In the genomic region with DNA sequence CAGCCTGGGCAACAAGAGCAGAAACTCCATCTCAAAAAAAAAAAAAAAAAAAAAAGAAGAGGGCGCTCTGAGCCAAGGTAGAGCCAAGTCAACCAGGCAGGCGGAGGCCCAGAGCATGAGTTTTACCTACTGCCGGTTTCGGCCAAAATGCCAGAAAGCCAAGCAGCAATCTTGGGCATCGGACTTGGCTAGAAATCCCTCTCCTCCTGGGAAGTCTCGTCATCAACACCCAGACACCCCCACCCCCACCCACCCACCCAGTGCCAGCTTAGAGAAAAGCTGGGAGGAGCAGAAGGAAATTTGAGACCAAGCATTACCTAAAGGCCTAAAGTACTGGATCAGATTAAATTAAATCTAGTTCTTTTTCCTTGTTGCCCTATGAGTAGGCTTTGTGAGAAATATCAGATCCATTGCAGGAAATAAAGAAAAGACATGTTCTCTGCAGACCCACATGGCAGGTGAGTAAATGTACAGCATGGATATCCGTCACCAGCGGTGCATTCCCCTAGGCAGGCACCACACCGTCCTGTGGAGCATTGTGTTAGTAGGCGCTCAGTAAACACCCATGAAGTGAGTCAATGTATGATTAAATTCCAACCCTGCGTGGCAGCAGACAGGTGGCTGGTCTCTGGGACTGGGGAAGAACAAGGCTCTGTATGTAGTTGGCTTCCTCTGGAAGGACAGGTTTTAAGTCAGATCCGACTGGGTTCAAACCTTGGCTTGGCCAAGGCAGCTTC, we compare ENCODE assay signal across 1 cellular context.
TF ChIP-seq lines count a peak whose summit lies in the region.

No MANE protein-coding gene starts in this region.

TF ChIP-seq in HepG2, 621 proteins besides CTCF, POLR2A, EP300 and RAD21 (continued from another document and continues in another):
- TF ChIP-seq, protein P1, sequence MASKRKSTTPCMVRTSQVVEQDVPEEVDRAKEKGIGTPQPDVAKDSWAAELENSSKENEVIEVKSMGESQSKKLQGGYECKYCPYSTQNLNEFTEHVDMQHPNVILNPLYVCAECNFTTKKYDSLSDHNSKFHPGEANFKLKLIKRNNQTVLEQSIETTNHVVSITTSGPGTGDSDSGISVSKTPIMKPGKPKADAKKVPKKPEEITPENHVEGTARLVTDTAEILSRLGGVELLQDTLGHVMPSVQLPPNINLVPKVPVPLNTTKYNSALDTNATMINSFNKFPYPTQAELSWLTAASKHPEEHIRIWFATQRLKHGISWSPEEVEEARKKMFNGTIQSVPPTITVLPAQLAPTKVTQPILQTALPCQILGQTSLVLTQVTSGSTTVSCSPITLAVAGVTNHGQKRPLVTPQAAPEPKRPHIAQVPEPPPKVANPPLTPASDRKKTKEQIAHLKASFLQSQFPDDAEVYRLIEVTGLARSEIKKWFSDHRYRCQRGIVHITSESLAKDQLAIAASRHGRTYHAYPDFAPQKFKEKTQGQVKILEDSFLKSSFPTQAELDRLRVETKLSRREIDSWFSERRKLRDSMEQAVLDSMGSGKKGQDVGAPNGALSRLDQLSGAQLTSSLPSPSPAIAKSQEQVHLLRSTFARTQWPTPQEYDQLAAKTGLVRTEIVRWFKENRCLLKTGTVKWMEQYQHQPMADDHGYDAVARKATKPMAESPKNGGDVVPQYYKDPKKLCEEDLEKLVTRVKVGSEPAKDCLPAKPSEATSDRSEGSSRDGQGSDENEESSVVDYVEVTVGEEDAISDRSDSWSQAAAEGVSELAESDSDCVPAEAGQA (IDR thresholded peaks at IDR 0.05; ENCODE audit: low read depth) = no peak
- TF ChIP-seq, protein P1 (CRISPR knock-in tag; IDR thresholded peaks at IDR 0.05; ENCODE audit: borderline replicate concordance) = no peak
- TF ChIP-seq ZNF292 (CRISPR knock-in tag; IDR thresholded peaks at IDR 0.05; ENCODE audit: borderline replicate concordance, low read depth) = 0 out of 2 replicates have a peak, but pooled peaks have one; percentile 20
- TF ChIP-seq XBP1 (CRISPR knock-in tag; IDR thresholded peaks at IDR 0.05) = no peak
- no peak for TF ChIP-seq ZNF367 (CRISPR knock-in tag; IDR thresholded peaks at IDR 0.05; ENCODE audit: borderline replicate concordance)
- TF ChIP-seq, protein P2, sequence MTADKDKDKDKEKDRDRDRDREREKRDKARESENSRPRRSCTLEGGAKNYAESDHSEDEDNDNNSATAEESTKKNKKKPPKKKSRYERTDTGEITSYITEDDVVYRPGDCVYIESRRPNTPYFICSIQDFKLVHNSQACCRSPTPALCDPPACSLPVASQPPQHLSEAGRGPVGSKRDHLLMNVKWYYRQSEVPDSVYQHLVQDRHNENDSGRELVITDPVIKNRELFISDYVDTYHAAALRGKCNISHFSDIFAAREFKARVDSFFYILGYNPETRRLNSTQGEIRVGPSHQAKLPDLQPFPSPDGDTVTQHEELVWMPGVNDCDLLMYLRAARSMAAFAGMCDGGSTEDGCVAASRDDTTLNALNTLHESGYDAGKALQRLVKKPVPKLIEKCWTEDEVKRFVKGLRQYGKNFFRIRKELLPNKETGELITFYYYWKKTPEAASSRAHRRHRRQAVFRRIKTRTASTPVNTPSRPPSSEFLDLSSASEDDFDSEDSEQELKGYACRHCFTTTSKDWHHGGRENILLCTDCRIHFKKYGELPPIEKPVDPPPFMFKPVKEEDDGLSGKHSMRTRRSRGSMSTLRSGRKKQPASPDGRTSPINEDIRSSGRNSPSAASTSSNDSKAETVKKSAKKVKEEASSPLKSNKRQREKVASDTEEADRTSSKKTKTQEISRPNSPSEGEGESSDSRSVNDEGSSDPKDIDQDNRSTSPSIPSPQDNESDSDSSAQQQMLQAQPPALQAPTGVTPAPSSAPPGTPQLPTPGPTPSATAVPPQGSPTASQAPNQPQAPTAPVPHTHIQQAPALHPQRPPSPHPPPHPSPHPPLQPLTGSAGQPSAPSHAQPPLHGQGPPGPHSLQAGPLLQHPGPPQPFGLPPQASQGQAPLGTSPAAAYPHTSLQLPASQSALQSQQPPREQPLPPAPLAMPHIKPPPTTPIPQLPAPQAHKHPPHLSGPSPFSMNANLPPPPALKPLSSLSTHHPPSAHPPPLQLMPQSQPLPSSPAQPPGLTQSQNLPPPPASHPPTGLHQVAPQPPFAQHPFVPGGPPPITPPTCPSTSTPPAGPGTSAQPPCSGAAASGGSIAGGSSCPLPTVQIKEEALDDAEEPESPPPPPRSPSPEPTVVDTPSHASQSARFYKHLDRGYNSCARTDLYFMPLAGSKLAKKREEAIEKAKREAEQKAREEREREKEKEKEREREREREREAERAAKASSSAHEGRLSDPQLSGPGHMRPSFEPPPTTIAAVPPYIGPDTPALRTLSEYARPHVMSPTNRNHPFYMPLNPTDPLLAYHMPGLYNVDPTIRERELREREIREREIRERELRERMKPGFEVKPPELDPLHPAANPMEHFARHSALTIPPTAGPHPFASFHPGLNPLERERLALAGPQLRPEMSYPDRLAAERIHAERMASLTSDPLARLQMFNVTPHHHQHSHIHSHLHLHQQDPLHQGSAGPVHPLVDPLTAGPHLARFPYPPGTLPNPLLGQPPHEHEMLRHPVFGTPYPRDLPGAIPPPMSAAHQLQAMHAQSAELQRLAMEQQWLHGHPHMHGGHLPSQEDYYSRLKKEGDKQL (CRISPR knock-in tag; IDR thresholded peaks at IDR 0.05; ENCODE audit: low read depth) = no peak
- TF ChIP-seq KDM3A (CRISPR knock-in tag; IDR thresholded peaks at IDR 0.05; ENCODE audit: low read depth) = no peak
- no peak for TF ChIP-seq ZNF780A (CRISPR knock-in tag; IDR thresholded peaks at IDR 0.05)
- TF ChIP-seq ZNF317 (CRISPR knock-in tag; IDR thresholded peaks at IDR 0.05) = no peak
- no peak for TF ChIP-seq THAP11 (CRISPR knock-in tag; IDR thresholded peaks at IDR 0.05)
- TF ChIP-seq NFE2 (CRISPR knock-in tag; IDR thresholded peaks at IDR 0.05) = no peak
- no peak for TF ChIP-seq REL (CRISPR knock-in tag; conservative IDR thresholded peaks at IDR 0.05)
- no peak for TF ChIP-seq ZNF891 (CRISPR knock-in tag; IDR thresholded peaks at IDR 0.05)
- peak; percentile 82 for TF ChIP-seq GATAD2A (CRISPR knock-in tag; IDR thresholded peaks at IDR 0.05)
- TF ChIP-seq HOXA5 (CRISPR knock-in tag; IDR thresholded peaks at IDR 0.05) = no peak
- TF ChIP-seq NR2F6 (IDR thresholded peaks at IDR 0.05) = no peak
- peak; percentile 55; the same call in 1 of the 2 replicates for TF ChIP-seq NR2F6 (CRISPR knock-in tag; IDR thresholded peaks at IDR 0.05)
- TF ChIP-seq, protein P3, sequence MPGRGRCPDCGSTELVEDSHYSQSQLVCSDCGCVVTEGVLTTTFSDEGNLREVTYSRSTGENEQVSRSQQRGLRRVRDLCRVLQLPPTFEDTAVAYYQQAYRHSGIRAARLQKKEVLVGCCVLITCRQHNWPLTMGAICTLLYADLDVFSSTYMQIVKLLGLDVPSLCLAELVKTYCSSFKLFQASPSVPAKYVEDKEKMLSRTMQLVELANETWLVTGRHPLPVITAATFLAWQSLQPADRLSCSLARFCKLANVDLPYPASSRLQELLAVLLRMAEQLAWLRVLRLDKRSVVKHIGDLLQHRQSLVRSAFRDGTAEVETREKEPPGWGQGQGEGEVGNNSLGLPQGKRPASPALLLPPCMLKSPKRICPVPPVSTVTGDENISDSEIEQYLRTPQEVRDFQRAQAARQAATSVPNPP (CRISPR knock-in tag; IDR thresholded peaks at IDR 0.05) = no peak
- TF ChIP-seq, protein P4, sequence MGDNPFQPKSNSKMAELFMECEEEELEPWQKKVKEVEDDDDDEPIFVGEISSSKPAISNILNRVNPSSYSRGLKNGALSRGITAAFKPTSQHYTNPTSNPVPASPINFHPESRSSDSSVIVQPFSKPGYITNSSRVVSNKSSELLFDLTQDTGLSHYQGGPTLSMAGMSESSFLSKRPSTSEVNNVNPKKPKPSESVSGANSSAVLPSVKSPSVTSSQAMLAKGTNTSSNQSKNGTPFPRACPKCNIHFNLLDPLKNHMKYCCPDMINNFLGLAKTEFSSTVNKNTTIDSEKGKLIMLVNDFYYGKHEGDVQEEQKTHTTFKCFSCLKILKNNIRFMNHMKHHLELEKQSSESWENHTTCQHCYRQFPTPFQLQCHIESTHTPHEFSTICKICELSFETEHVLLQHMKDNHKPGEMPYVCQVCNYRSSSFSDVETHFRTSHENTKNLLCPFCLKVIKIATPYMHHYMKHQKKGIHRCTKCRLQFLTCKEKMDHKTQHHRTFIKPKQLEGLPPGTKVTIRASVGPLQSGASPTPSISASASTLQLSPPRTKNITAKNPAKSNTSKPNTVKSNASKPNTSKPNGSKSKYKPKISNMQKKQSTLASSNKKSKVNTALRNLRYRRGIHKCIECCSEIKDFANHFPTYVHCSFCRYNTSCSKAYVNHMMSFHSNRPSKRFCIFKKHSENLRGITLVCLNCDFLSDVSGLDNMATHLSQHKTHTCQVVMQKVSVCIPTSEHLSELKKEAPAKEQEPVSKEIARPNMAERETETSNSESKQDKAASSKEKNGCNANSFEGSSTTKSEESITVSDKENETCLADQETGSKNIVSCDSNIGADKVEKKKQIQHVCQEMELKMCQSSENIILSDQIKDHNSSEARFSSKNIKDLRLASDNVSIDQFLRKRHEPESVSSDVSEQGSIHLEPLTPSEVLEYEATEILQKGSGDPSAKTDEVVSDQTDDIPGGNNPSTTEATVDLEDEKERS (CRISPR knock-in tag; IDR thresholded peaks at IDR 0.05) = no peak
- TF ChIP-seq, protein P5, sequence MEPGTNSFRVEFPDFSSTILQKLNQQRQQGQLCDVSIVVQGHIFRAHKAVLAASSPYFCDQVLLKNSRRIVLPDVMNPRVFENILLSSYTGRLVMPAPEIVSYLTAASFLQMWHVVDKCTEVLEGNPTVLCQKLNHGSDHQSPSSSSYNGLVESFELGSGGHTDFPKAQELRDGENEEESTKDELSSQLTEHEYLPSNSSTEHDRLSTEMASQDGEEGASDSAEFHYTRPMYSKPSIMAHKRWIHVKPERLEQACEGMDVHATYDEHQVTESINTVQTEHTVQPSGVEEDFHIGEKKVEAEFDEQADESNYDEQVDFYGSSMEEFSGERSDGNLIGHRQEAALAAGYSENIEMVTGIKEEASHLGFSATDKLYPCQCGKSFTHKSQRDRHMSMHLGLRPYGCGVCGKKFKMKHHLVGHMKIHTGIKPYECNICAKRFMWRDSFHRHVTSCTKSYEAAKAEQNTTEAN (CRISPR knock-in tag; conservative IDR thresholded peaks at IDR 0.05) = no peak
- TF ChIP-seq, protein P6, sequence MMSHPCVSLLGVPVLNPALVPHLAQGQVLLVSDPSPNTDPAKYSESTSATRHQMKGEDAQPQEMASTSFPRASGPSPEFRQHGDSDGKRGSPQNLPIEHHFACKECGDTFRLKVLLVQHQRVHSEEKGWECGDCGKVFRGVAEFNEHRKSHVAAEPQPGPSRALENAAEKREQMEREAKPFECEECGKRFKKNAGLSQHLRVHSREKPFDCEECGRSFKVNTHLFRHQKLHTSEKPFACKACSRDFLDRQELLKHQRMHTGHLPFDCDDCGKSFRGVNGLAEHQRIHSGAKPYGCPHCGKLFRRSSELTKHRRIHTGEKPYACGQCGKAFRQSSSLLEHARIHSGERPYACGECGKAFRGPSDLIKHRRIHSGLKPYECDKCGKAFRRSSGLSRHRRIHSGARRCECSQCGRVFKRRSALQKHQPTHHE (CRISPR knock-in tag; IDR thresholded peaks at IDR 0.05; ENCODE audit: borderline replicate concordance) = no peak
- no peak for TF ChIP-seq ZMYM4 (CRISPR knock-in tag; IDR thresholded peaks at IDR 0.05)
- TF ChIP-seq KDM2A (CRISPR knock-in tag; IDR thresholded peaks at IDR 0.05; ENCODE audit: borderline replicate concordance, low read depth) = peak; percentile 49; the same call in 1 of the 2 replicates
- TF ChIP-seq, protein P7, sequence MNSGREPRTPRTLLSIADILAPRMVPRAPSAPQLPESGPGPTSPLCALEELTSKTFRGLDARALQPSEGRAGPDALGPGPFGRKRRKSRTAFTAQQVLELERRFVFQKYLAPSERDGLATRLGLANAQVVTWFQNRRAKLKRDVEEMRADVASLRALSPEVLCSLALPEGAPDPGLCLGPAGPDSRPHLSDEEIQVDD (CRISPR knock-in tag; IDR thresholded peaks at IDR 0.05; ENCODE audit: borderline replicate concordance) = no peak
- TF ChIP-seq NR3C1 (CRISPR knock-in tag; IDR thresholded peaks at IDR 0.05) = no peak
- peak; percentile 55 for TF ChIP-seq RARA (CRISPR knock-in tag; IDR thresholded peaks at IDR 0.05)
- TF ChIP-seq, protein P8, sequence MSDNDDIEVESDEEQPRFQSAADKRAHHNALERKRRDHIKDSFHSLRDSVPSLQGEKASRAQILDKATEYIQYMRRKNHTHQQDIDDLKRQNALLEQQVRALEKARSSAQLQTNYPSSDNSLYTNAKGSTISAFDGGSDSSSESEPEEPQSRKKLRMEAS (IDR thresholded peaks at IDR 0.05) = 0 out of 2 replicates have a peak, but pooled peaks have one; percentile 12
- no peak for TF ChIP-seq ZNF337 (CRISPR knock-in tag; IDR thresholded peaks at IDR 0.05; ENCODE audit: borderline replicate concordance, low read depth)
- no peak for TF ChIP-seq HNRNPK (IDR thresholded peaks at IDR 0.05; ENCODE audit: low read depth, low read length, poor library complexity, severe bottlenecking)
- TF ChIP-seq ZNF768 (CRISPR knock-in tag; IDR thresholded peaks at IDR 0.05) = no peak
- no peak for TF ChIP-seq KLF12 (CRISPR knock-in tag; IDR thresholded peaks at IDR 0.05; ENCODE audit: borderline replicate concordance)
- TF ChIP-seq HNRNPUL1 (IDR thresholded peaks at IDR 0.05; ENCODE audit: low read depth, low read length) = no peak
- TF ChIP-seq ATRX (CRISPR knock-in tag; IDR thresholded peaks at IDR 0.05; ENCODE audit: borderline replicate concordance) = no peak
- TF ChIP-seq SAFB2 (CRISPR knock-in tag; IDR thresholded peaks at IDR 0.05; ENCODE audit: borderline replicate concordance, low read depth) = no peak
- no peak for TF ChIP-seq FOXC1 (CRISPR knock-in tag; IDR thresholded peaks at IDR 0.05; ENCODE audit: borderline replicate concordance)
- no peak for TF ChIP-seq ZMAT3 (CRISPR knock-in tag; conservative IDR thresholded peaks at IDR 0.05)
- no peak for TF ChIP-seq ZNF230 (CRISPR knock-in tag; IDR thresholded peaks at IDR 0.05)
- peak; percentile 83; the same call in 1 of the 2 replicates for TF ChIP-seq ZSCAN9 (CRISPR knock-in tag; IDR thresholded peaks at IDR 0.05; ENCODE audit: borderline replicate concordance)
- no peak for TF ChIP-seq ZSCAN21 (CRISPR knock-in tag; IDR thresholded peaks at IDR 0.05; ENCODE audit: borderline replicate concordance)
- TF ChIP-seq JUN (CRISPR knock-in tag; IDR thresholded peaks at IDR 0.05) = peak; percentile 45; the same call in 1 of the 2 replicates
